Comparison of ENCODE assay signal across 23 cellular contexts in genomic region chr1:89453123-89453972, GRCh38.
DNase-seq lines count a peak whose midpoint lies in the region; ATAC-seq and TF ChIP-seq lines count a peak whose summit lies in the region.
"Had no signal": no experiment of that assay in that cellular context is flagged by ENCODE, and none has a peak within 500 bp of the region (broad histone marks: within the 10 kb centered on the region; RNA-seq: fewer than 3 reads in every experiment).

No MANE protein-coding gene starts in this region.

- H3K79me1 ChIP-seq in neuronal stem cell (ENCODE audit: low read depth, low read length): no peaks in the 10 kb centered on the region

- H3K23ac ChIP-seq in neuronal stem cell (ENCODE audit: low read depth, low read length, poor library complexity): no peak overlapping the region

- ATAC-seq in DND-41 (ENCODE audit: insufficient read depth, low read depth): no peak
- ATAC-seq in RWPE2 (ENCODE audit: low read depth): peak; percentile 82
- no peak for ATAC-seq in HG03442 (IDR thresholded peaks at IDR 0.05; ENCODE audit: unreplicated experiment)
- ATAC-seq in GM18873 (IDR thresholded peaks at IDR 0.05; ENCODE audit: low FRiP score, unreplicated experiment): no peak
- ATAC-seq: K562, Panc1 had no signal

- TF ChIP-seq CTCF in DND-41 (IDR thresholded peaks at IDR 0.05; ENCODE audit: borderline replicate concordance, extremely low read depth, low read length, poor library complexity, severe bottlenecking) (no peak), RWPE2 (IDR thresholded peaks at IDR 0.05; ENCODE audit: poor library complexity, severe bottlenecking) (no peak)

- H2AK5ac ChIP-seq in neuronal stem cell (ENCODE audit: low read depth, low read length): no peak overlapping the region

- H3K14ac ChIP-seq in neuronal stem cell (ENCODE audit: low read length): no peak overlapping the region

- H3K4me2 ChIP-seq in DND-41 (ENCODE audit: insufficient read depth, low read length) (no peak overlapping the region), neuronal stem cell (ENCODE audit: insufficient read depth, low read length, poor library complexity, severe bottlenecking) (no peak overlapping the region)
- H3K4me2 ChIP-seq: BLaER1 had no signal

- no peak overlapping the region for H2BK5ac ChIP-seq in neuronal stem cell (ENCODE audit: low read length)

- H3K4me3 ChIP-seq in DND-41 (ENCODE audit: low read depth in 1 of 2, low read length in 2 of 2) (no peak overlapping the region), RWPE2 (ENCODE audit: severe bottlenecking) (no peak overlapping the region), esophagus (ENCODE audit: low read depth in 1 of 2, low read length in 2 of 2) (no peak overlapping the region), neuronal stem cell (ENCODE audit: low read length in 2 of 2) (no peak overlapping the region)
- H3K4me3 ChIP-seq: BLaER1, GM23248, K562, SK-N-MC had no signal

- no peaks in the 10 kb centered on the region for H3K9me3 ChIP-seq in DND-41 (ENCODE audit: insufficient read depth, low read length, severe bottlenecking)
- H3K9me3 ChIP-seq in RWPE2 (ENCODE audit: severe bottlenecking): no peaks in the 10 kb centered on the region
- H3K9me3 ChIP-seq in esophagus (ENCODE audit: control insufficient read depth in 2 of 2, insufficient read depth in 1 of 2, low read depth in 1 of 2, low read length in 1 of 2): no peaks in the 10 kb centered on the region
- no peaks in the 10 kb centered on the region for H3K9me3 ChIP-seq in neuronal stem cell (replicated peaks in 1 of 2; ENCODE audit: control insufficient read depth in 2 of 2, insufficient read depth in 1 of 2, low read depth in 1 of 2, low read length in 2 of 2)
- H3K9me3 ChIP-seq: BLaER1 had no signal

- 0 out of 2 replicates have a peak overlapping the region, but pooled peaks have one; percentile 21 for H2AFZ ChIP-seq in DND-41 (ENCODE audit: low read depth, low read length)
- no peak overlapping the region for H2AFZ ChIP-seq in neuronal stem cell (ENCODE audit: low read length)
- H2AFZ ChIP-seq: GM23248 had no signal

- no peak overlapping the region for H3K18ac ChIP-seq in neuronal stem cell (ENCODE audit: low read length)

- H3K9ac ChIP-seq in DND-41 (ENCODE audit: low read depth, low read length) (no peak overlapping the region), neuronal stem cell (ENCODE audit: low read depth, low read length, poor library complexity) (peak overlapping the region; percentile 53)
- H3K9ac ChIP-seq: BLaER1, GM23248 had no signal

- no peak overlapping the region for H4K8ac ChIP-seq in neuronal stem cell (ENCODE audit: low read depth, low read length)

- no peak overlapping the region for H2BK12ac ChIP-seq in neuronal stem cell (ENCODE audit: low read length)

- H3K36me3 ChIP-seq in DND-41 (ENCODE audit: insufficient read depth, low read length) (no peaks in the 10 kb centered on the region), RWPE2 (ENCODE audit: low read depth) (no peaks in the 10 kb centered on the region), esophagus (ENCODE audit: control insufficient read depth in 2 of 2, insufficient read depth in 2 of 2, low read length in 1 of 2) (no peaks in the 10 kb centered on the region), neuronal stem cell (replicated peaks in 1 of 2; ENCODE audit: control insufficient read depth in 2 of 2, insufficient read depth in 2 of 2, low read length in 2 of 2) (no peaks in the 10 kb centered on the region)
- H3K36me3 ChIP-seq: BLaER1 had no signal

- 52 to 68% methylated on average over 9 of the region's 9 CpGs for WGBS in esophagus, 2 donors
- WGBS in neuronal stem cell (ENCODE audit: extremely low coverage in 2 of 2, insufficient read length in 2 of 2, insufficient replicate concordance in 1 of 2), 2 donors: no CpG with 5 or more reads among the region's 9 CpGs

- H3K79me2 ChIP-seq in DND-41 (ENCODE audit: insufficient read depth, low read length): no peaks in the 10 kb centered on the region

- H3K27me3 ChIP-seq in DND-41 (ENCODE audit: insufficient read depth, low read length, poor library complexity) (no peaks in the 10 kb centered on the region), RWPE2 (ENCODE audit: insufficient read depth, poor library complexity, severe bottlenecking) (no peaks in the 10 kb centered on the region), esophagus (ENCODE audit: control insufficient read depth in 1 of 2, insufficient read depth in 2 of 2, low read length in 2 of 2) (no peaks in the 10 kb centered on the region), neuronal stem cell (ENCODE audit: control insufficient read depth in 3 of 3, insufficient read depth in 3 of 3, low read depth in 1 of 3, low read length in 3 of 3) (no peaks in the 10 kb centered on the region)
- H3K27me3 ChIP-seq: BLaER1 had no signal

- no peak overlapping the region for H2BK15ac ChIP-seq in neuronal stem cell (ENCODE audit: low read length)

- H2BK120ac ChIP-seq in neuronal stem cell (ENCODE audit: low read depth, low read length): no peak overlapping the region

- no peak overlapping the region for H4K91ac ChIP-seq in neuronal stem cell (ENCODE audit: low read depth, low read length, poor library complexity)

- DNase-seq in DND-41: no peak
- DNase-seq in RWPE2 (ENCODE audit: low spot score): no peak
- no peak for DNase-seq in neuronal stem cell (ENCODE audit: low spot score)
- no peak for DNase-seq in activated naive CD4-positive, alpha-beta T cell (lab: John Stamatoyannopoulos, UW)
- DNase-seq: CD4-positive, CD25-positive, alpha-beta regulatory T cell; DMS153; GM23248; H7; Kasumi-1; MV-4-11; NCI-H1105; NCI-H1436 treated with DMSO at 0.1 percent for 48 hours; NCI-H187 treated with DMSO at 0.1 percent for 48 hours; NCI-H446 treated with DMSO at 0.1 percent for 48 hours; NCI-H526 treated with DMSO at 0.1 percent for 48 hours; SIG-M5 had no signal

- H3K4ac ChIP-seq in neuronal stem cell (ENCODE audit: low read length): no peak overlapping the region

- H4K20me1 ChIP-seq in DND-41 (ENCODE audit: insufficient read depth, low read length): no peaks in the 10 kb centered on the region
- H4K20me1 ChIP-seq: BLaER1 had no signal

- peaks cover 8% of the 10 kb centered on the region for H3K4me1 ChIP-seq in DND-41 (ENCODE audit: insufficient read depth, low read length)
- peaks cover 14% of the 10 kb centered on the region for H3K4me1 ChIP-seq in RWPE2 (ENCODE audit: insufficient read depth, poor library complexity, severe bottlenecking)
- no peaks in the 10 kb centered on the region for H3K4me1 ChIP-seq in esophagus (ENCODE audit: control insufficient read depth in 2 of 2, insufficient read depth in 2 of 2, low read length in 1 of 2)
- H3K4me1 ChIP-seq in neuronal stem cell (ENCODE audit: control insufficient read depth in 2 of 2, insufficient read depth in 1 of 2, low read depth in 1 of 2, low read length in 2 of 2): peaks cover 0 to 4% of the 10 kb centered on the region in 2 donors

- H3K27ac ChIP-seq in DND-41 (ENCODE audit: low read length) (no peak overlapping the region), RWPE2 (ENCODE audit: poor library complexity, severe bottlenecking) (no peak overlapping the region), esophagus (ENCODE audit: low read depth in 2 of 2, low read length in 1 of 2) (peak overlapping the region; percentile 83 to 95), neuronal stem cell (replicated peaks; ENCODE audit: low read length) (no peak overlapping the region)
- H3K27ac ChIP-seq: BLaER1, GM23248, SK-N-MC had no signal

Comparison
In these comparisons a context has a peak if more than half of its experiments do, and no peak if none do; other contexts are left out.
1. H3K27ac ChIP-seq: peak in esophagus (2 of 2); none in DND-41 (single experiment), RWPE2 (single experiment) and neuronal stem cell (single experiment).